Comparison of ENCODE assay signal across 11 cellular contexts in genomic region chr6:13526339-13526717, GRCh38. TPM values are rescaled to one million over a fixed set of nuclear protein-coding genes. Genes with fewer than 3 reads are reported as not detected.
DNase-seq lines count a peak whose midpoint lies in the region; ATAC-seq and TF ChIP-seq lines count a peak whose summit lies in the region.
"Had no signal": no experiment of that assay in that cellular context is flagged by ENCODE, and none has a peak within 500 bp of the region (broad histone marks: within the 10 kb centered on the region; RNA-seq: fewer than 3 reads in every experiment).

No MANE protein-coding gene starts in this region.

- POLR2A ChIA-PET in naive thymus-derived CD4-positive, alpha-beta T cell (lab: Charles Lee) = interaction anchor here (0.7 to 1.2 kb wide), 4 partner anchors 11 to 88 kb away, joined by 3 to 6 read pairs (median 4); partner anchors contain the start of genes NOL7 and SIRT5

- H3K27me3 Mint-ChIP-seq in T-helper 17 cell = peaks cover 9% of the 10 kb centered on the region
- H3K27me3 Mint-ChIP-seq in naive thymus-derived CD4-positive, alpha-beta T cell = peaks cover 0 to under 1% (median 0%) of the 10 kb centered on the region in 5 donors
- H3K27me3 Mint-ChIP-seq: activated CD8-positive, alpha-beta memory T cell treated with anti-CD3 and anti-CD28 coated beads, Interleukin-2, amount 10 ng/mL, durations not matched to agents 7 days and 5 days; brain had no signal

- H4K20me1 ChIP-seq in BLaER1 = no peaks in the 10 kb centered on the region
- H4K20me1 ChIP-seq in DND-41 (ENCODE audit: insufficient read depth, low read length) = no peaks in the 10 kb centered on the region

- H3K79me2 ChIP-seq in DND-41 (ENCODE audit: insufficient read depth, low read length) = no peaks in the 10 kb centered on the region

- H3K9ac ChIP-seq in BLaER1 (peak overlapping the region; percentile 27; the same call in 1 of the 2 replicates), DND-41 (ENCODE audit: low read depth, low read length) (peak overlapping the region; percentile 9; the same call in 1 of the 2 replicates)

- ATAC-seq in DND-41 (ENCODE audit: insufficient read depth, low read depth) = no peak
- no peak for ATAC-seq in T-helper 17 cell
- no peak for ATAC-seq in naive thymus-derived CD4-positive, alpha-beta T cell
- no peak for ATAC-seq in stimulated activated effector memory CD8-positive, alpha-beta T cell treated with anti-CD3 and anti-CD28 coated beads, Interleukin-12 subunit alpha, Interleukin-12 subunit beta, amount 100 ng/mL, for 72 hours

- no peak overlapping the region for H3K4me3 Mint-ChIP-seq in T-helper 17 cell
- H3K4me3 Mint-ChIP-seq in naive thymus-derived CD4-positive, alpha-beta T cell = peak overlapping the region in 6 of 10 donors; percentile 6 to 50 (median 28)
- H3K4me3 Mint-ChIP-seq in stimulated activated effector memory CD8-positive, alpha-beta T cell treated with anti-CD3 and anti-CD28 coated beads, Interleukin-12 subunit alpha, Interleukin-12 subunit beta, amount 100 ng/mL, for 72 hours = no peak overlapping the region
- H3K4me3 Mint-ChIP-seq: activated CD8-positive, alpha-beta memory T cell treated with anti-CD3 and anti-CD28 coated beads, Interleukin-2, amount 10 ng/mL, durations not matched to agents 7 days and 5 days; brain had no signal

- peaks cover 67% of the 10 kb centered on the region for H3K4me1 ChIP-seq in BLaER1
- peaks cover 17% of the 10 kb centered on the region for H3K4me1 ChIP-seq in DND-41 (ENCODE audit: insufficient read depth, low read length)
- peaks cover 0 to 13% of the 10 kb centered on the region in 2 donors for H3K4me1 ChIP-seq in naive thymus-derived CD4-positive, alpha-beta T cell (ENCODE audit: control insufficient read depth in 2 of 2, insufficient read depth in 2 of 2, low read length in 2 of 2)

- H3K27ac Mint-ChIP-seq in T-helper 17 cell = peak overlapping the region; percentile 14
- H3K27ac Mint-ChIP-seq in naive thymus-derived CD4-positive, alpha-beta T cell = peak overlapping the region in 8 of 9 donors; percentile 23 to 81 (median 58)
- H3K27ac Mint-ChIP-seq in stimulated activated effector memory CD8-positive, alpha-beta T cell treated with anti-CD3 and anti-CD28 coated beads, Interleukin-12 subunit alpha, Interleukin-12 subunit beta, amount 100 ng/mL, for 72 hours = no peak overlapping the region
- H3K27ac Mint-ChIP-seq: activated CD8-positive, alpha-beta memory T cell treated with anti-CD3 and anti-CD28 coated beads, Interleukin-2, amount 10 ng/mL, durations not matched to agents 7 days and 5 days had no signal

- no peaks in the 10 kb centered on the region for H3K9me3 Mint-ChIP-seq in naive thymus-derived CD4-positive, alpha-beta T cell
- H3K9me3 Mint-ChIP-seq in stimulated activated effector memory CD8-positive, alpha-beta T cell treated with anti-CD3 and anti-CD28 coated beads, Interleukin-12 subunit alpha, Interleukin-12 subunit beta, amount 100 ng/mL, for 72 hours = no peaks in the 10 kb centered on the region

- H3K4me3 ChIP-seq in BLaER1 (0 out of 2 replicates have a peak overlapping the region, but pooled peaks have one; percentile 13), DND-41 (ENCODE audit: low read depth in 1 of 2, low read length in 2 of 2) (no peak overlapping the region)
- no peak overlapping the region for H3K4me3 ChIP-seq in naive thymus-derived CD4-positive, alpha-beta T cell (ENCODE audit: low read length)

- H3K27ac ChIP-seq in BLaER1 (peak overlapping the region; percentile 85), DND-41 (ENCODE audit: low read length) (peak overlapping the region; percentile 53)
- H3K27ac ChIP-seq in naive thymus-derived CD4-positive, alpha-beta T cell (ENCODE audit: low read depth, low read length) = no peak overlapping the region

- no peak for TF ChIP-seq CTCF in DND-41 (IDR thresholded peaks at IDR 0.05; ENCODE audit: borderline replicate concordance, extremely low read depth, low read length, poor library complexity, severe bottlenecking)

- H3K36me3 ChIP-seq in BLaER1 (no peaks in the 10 kb centered on the region), DND-41 (ENCODE audit: insufficient read depth, low read length) (no peaks in the 10 kb centered on the region)
- H3K36me3 ChIP-seq in naive thymus-derived CD4-positive, alpha-beta T cell (ENCODE audit: control insufficient read depth in 2 of 3, insufficient read depth in 3 of 3, low read length in 3 of 3) = no peaks in the 10 kb centered on the region

- peak overlapping the region; percentile 72 for H3K4me2 ChIP-seq in BLaER1
- H3K4me2 ChIP-seq in DND-41 (ENCODE audit: insufficient read depth, low read length) = peak overlapping the region; percentile 39; the same call in 1 of the 2 replicates

- peaks cover 2% of the 10 kb centered on the region for H3K4me1 Mint-ChIP-seq in T-helper 17 cell
- peaks cover 9 to 27% (median 15%) of the 10 kb centered on the region in 7 donors for H3K4me1 Mint-ChIP-seq in naive thymus-derived CD4-positive, alpha-beta T cell
- H3K4me1 Mint-ChIP-seq in stimulated activated effector memory CD8-positive, alpha-beta T cell treated with anti-CD3 and anti-CD28 coated beads, Interleukin-12 subunit alpha, Interleukin-12 subunit beta, amount 100 ng/mL, for 72 hours = peaks cover 7% of the 10 kb centered on the region

- H2AFZ ChIP-seq in DND-41 (ENCODE audit: low read depth, low read length) = 0 out of 2 replicates have a peak overlapping the region, but pooled peaks have one; percentile 72

- no peaks in the 10 kb centered on the region for H3K36me3 Mint-ChIP-seq in T-helper 17 cell (ENCODE audit: low read depth)
- no peaks in the 10 kb centered on the region for H3K36me3 Mint-ChIP-seq in naive thymus-derived CD4-positive, alpha-beta T cell
- no peaks in the 10 kb centered on the region for H3K36me3 Mint-ChIP-seq in stimulated activated effector memory CD8-positive, alpha-beta T cell treated with anti-CD3 and anti-CD28 coated beads, Interleukin-12 subunit alpha, Interleukin-12 subunit beta, amount 100 ng/mL, for 72 hours
- H3K36me3 Mint-ChIP-seq: activated CD8-positive, alpha-beta memory T cell treated with anti-CD3 and anti-CD28 coated beads, Interleukin-2, amount 10 ng/mL, durations not matched to agents 7 days and 5 days; brain had no signal

- no peak for DNase-seq in DND-41
- DNase-seq in T-helper 17 cell = no peak
- no peak for DNase-seq in naive thymus-derived CD4-positive, alpha-beta T cell
- no peak for DNase-seq in stimulated activated effector memory CD8-positive, alpha-beta T cell treated with anti-CD3 and anti-CD28 coated beads, Interleukin-12 subunit alpha, Interleukin-12 subunit beta, amount 100 ng/mL, for 72 hours (ENCODE audit: low spot score in 2 of 2)
- DNase-seq in activated T-cell treated with anti-CD3 and anti-CD28 coated beads, Interleukin-2, amount 50 U/mL, for 48 hours = no peak
- no peak for DNase-seq in NCI-H1436 treated with DMSO at 0.1 percent for 48 hours (lab: John Stamatoyannopoulos, UW)
- DNase-seq in activated T-cell treated with anti-CD3 and anti-CD28 coated beads for 4 hours = no peak
- DNase-seq: activated CD8-positive, alpha-beta memory T cell treated with anti-CD3 and anti-CD28 coated beads, Interleukin-2, amount 10 ng/mL, durations not matched to agents 7 days and 5 days; NCI-H1930 had no signal

- H3K9me3 ChIP-seq in BLaER1 (no peaks in the 10 kb centered on the region), DND-41 (ENCODE audit: insufficient read depth, low read length, severe bottlenecking) (no peaks in the 10 kb centered on the region), T-helper 17 cell (ENCODE audit: control insufficient read depth, low read length, poor library complexity, severe bottlenecking) (no peaks in the 10 kb centered on the region)
- no peaks in the 10 kb centered on the region for H3K9me3 ChIP-seq in naive thymus-derived CD4-positive, alpha-beta T cell (ENCODE audit: control insufficient read depth in 2 of 3, low read length in 3 of 3)

- intact Hi-C loops in naive thymus-derived CD4-positive, alpha-beta T cell (cut with micrococcal nuclease) = loop anchor here in 1 of 2 donors (1.0 kb wide), 3 partner anchors 39 to 72 kb away; partner anchors contain the start of genes GFOD1 and SIRT5

- H3K27me3 ChIP-seq in BLaER1 = no peaks in the 10 kb centered on the region
- H3K27me3 ChIP-seq in DND-41 (ENCODE audit: insufficient read depth, low read length, poor library complexity) = no peaks in the 10 kb centered on the region
- no peaks in the 10 kb centered on the region for H3K27me3 ChIP-seq in naive thymus-derived CD4-positive, alpha-beta T cell (ENCODE audit: control insufficient read depth in 2 of 2, insufficient read depth in 2 of 2, low read length in 2 of 2)

- CTCF ChIA-PET in naive thymus-derived CD4-positive, alpha-beta T cell (lab: Charles Lee) = interaction anchor here (0.7 to 1.6 kb wide), 4 partner anchors 47 to 195 kb away, joined by 3 to 8 read pairs (median 3); partner anchors contain the start of gene SIRT5

RNA-seq across cellular contexts. Expression of gene GFOD1, which starts 38.9 kb away (rescaled TPM):
- 1 to 10 TPM; 1.4 to 3.1 TPM for total RNA-seq in T-helper 17 cell
- total RNA-seq in naive thymus-derived CD4-positive, alpha-beta T cell = 10 to 100 TPM in 1 of 5 experiments, 1 to 10 TPM in 2, under 1 TPM in 2; 0.73 to 10.8 (median 2.0) TPM
- under 1 TPM in 1 of 2 donors, not detected in 1; 0.24 TPM for polyA plus RNA-seq in naive thymus-derived CD4-positive, alpha-beta T cell

RNA-seq across cellular contexts. Expression of gene SIRT5, which starts 48.1 kb away (rescaled TPM):
- total RNA-seq in T-helper 17 cell = 10 to 100 TPM; 11.7 to 11.9 TPM
- total RNA-seq in naive thymus-derived CD4-positive, alpha-beta T cell = 10 to 100 TPM in 4 of 5 experiments, 1 to 10 TPM in 1; 8.8 to 25.7 (median 15.4) TPM
- polyA plus RNA-seq in naive thymus-derived CD4-positive, alpha-beta T cell = 10 to 100 TPM; 11.9 to 13.1 TPM

Comparison
In these comparisons a context has a peak if more than half of its experiments do, and no peak if none do; other contexts are left out.
1. H3K4me3 Mint-ChIP-seq: peak in naive thymus-derived CD4-positive, alpha-beta T cell (6 of 10); none in T-helper 17 cell (single experiment) and stimulated activated effector memory CD8-positive, alpha-beta T cell treated with anti-CD3 and anti-CD28 coated beads, Interleukin-12 subunit alpha, Interleukin-12 subunit beta, amount 100 ng/mL, for 72 hours (single experiment).